In the genomic region with DNA sequence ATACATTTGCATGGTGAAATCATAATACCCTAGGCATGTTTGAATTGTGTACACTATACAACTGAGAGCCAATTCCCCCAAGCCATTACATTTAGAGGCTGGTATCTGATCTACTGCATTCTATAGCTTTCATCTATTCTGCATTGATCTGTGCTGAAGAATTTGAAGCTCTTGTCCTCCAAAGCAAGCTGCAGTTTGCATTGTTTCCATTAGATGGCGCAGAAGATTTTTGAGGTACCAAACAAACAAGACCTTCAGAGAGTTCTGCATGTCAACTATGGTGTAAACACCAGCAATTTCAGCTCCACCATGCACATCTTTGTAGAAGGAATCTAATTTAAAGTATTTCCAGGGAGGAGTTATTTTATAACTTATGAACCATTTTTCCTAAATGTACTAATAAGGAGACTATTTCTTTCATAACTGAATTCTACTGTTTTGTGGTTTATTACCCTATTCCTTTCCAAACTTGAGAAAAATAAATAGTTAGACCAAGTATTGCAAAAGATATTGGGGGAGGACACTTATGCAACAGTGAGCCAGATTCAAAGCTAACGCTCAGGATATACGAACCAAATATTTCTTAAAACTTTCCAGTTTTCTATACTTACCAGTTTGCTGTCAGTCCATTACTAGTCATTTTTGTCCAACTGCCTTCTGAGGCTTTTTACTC, we compare ENCODE assay signal across 8 cellular contexts.
DNase-seq lines count a peak whose midpoint lies in the region; ATAC-seq, FAIRE-seq and TF ChIP-seq lines count a peak whose summit lies in the region.

No MANE protein-coding gene starts in this region.

- no peak overlapping the region for H2AFZ ChIP-seq in DND-41 (ENCODE audit: low read depth, low read length)

- H3K36me3 ChIP-seq in DND-41 (ENCODE audit: insufficient read depth, low read length) (no peaks in the 10 kb centered on the region), NT2/D1 (ENCODE audit: insufficient read depth, insufficient read length, low read length) (no peaks in the 10 kb centered on the region), pancreas (no peaks in the 10 kb centered on the region)

- H3K9ac ChIP-seq in DND-41 (ENCODE audit: low read depth, low read length) (no peak overlapping the region), NT2/D1 (ENCODE audit: insufficient read length, low read depth) (no peak overlapping the region)

- H3K27me3 ChIP-seq in DND-41 (ENCODE audit: insufficient read depth, low read length, poor library complexity), result no peaks in the 10 kb centered on the region
- H3K27me3 ChIP-seq in NT2/D1 (ENCODE audit: insufficient read depth, insufficient read length), result no peaks in the 10 kb centered on the region
- no peaks in the 10 kb centered on the region for H3K27me3 ChIP-seq in pancreas

- no peak overlapping the region for H3K27ac ChIP-seq in DND-41 (ENCODE audit: low read length)
- no peak overlapping the region for H3K27ac ChIP-seq in pancreas

- no peak overlapping the region for H3K4me3 Mint-ChIP-seq in activated T-helper 1 cell treated with anti-CD3 and anti-CD28 coated beads, Interleukin-12 subunit alpha, Interleukin-12 subunit beta, Interleukin-2, Interleukin-4 antibody, amounts not matched to agents 30 ng/mL and 10 ng/mL and 1 ng/mL, durations not matched to agents 14 hours and 24 hours and 36 hours

- no peak overlapping the region for H3K27ac Mint-ChIP-seq in activated T-helper 1 cell treated with anti-CD3 and anti-CD28 coated beads, Interleukin-12 subunit alpha, Interleukin-12 subunit beta, Interleukin-2, Interleukin-4 antibody, amounts not matched to agents 30 ng/mL and 10 ng/mL and 1 ng/mL, durations not matched to agents 14 hours and 24 hours and 36 hours

- H3K4me1 Mint-ChIP-seq in activated T-helper 1 cell treated with anti-CD3 and anti-CD28 coated beads, Interleukin-12 subunit alpha, Interleukin-12 subunit beta, Interleukin-2, Interleukin-4 antibody, amounts not matched to agents 30 ng/mL and 10 ng/mL and 1 ng/mL, durations not matched to agents 14 hours and 24 hours and 36 hours (ENCODE audit: low read depth), result peaks cover 24% of the 10 kb centered on the region

- H3K27me3 Mint-ChIP-seq in activated T-helper 1 cell treated with anti-CD3 and anti-CD28 coated beads, Interleukin-12 subunit alpha, Interleukin-12 subunit beta, Interleukin-2, Interleukin-4 antibody, amounts not matched to agents 30 ng/mL and 10 ng/mL and 1 ng/mL, durations not matched to agents 14 hours and 24 hours and 36 hours (ENCODE audit: insufficient read depth), result peaks cover 5% of the 10 kb centered on the region

- intact Hi-C loops in activated T-helper 1 cell treated with anti-CD3 and anti-CD28 coated beads, Interleukin-12 subunit alpha, Interleukin-12 subunit beta, Interleukin-2, Interleukin-4 antibody, amounts not matched to agents 30 ng/mL and 10 ng/mL and 1 ng/mL, durations not matched to agents 14 hours and 24 hours and 36 hours (cut with micrococcal nuclease), result loop anchor here (1.0 to 5.0 kb wide), 6 partner anchors 38 to 828 kb away; no protein-coding TSS in a partner anchor
- intact Hi-C loops in pancreas (cut with DNase I), result no loop called here

- peak; percentile 67 for FAIRE-seq in frontal cortex (lab: Jason Lieb, UNC)
- FAIRE-seq in pancreas (lab: Jason Lieb, UNC), result peak; percentile 56

- DNase-seq in DND-41 (peak; percentile 67), HK-2 (ENCODE audit: unreplicated experiment) (peak; percentile 39), NT2/D1 (ENCODE audit: low read depth, low spot score) (peak; percentile 90), frontal cortex (ENCODE audit: low spot score in 2 of 2) (peak; percentile 52 to 59), pancreas (peak in 3 of 6 donors; percentile 22 to 66 (median 29)), NCI-H187 treated with DMSO at 0.1 percent for 48 hours (lab: John Stamatoyannopoulos, UW) (no peak)
- peak; percentile 49 for DNase-seq in activated T-helper 1 cell treated with anti-CD3 and anti-CD28 coated beads, Interleukin-12 subunit alpha, Interleukin-12 subunit beta, Interleukin-2, Interleukin-4 antibody, amounts not matched to agents 30 ng/mL and 10 ng/mL and 1 ng/mL, durations not matched to agents 14 hours and 24 hours and 36 hours (ENCODE audit: low spot score)

- H3K9me3 ChIP-seq in DND-41 (ENCODE audit: insufficient read depth, low read length, severe bottlenecking) (no peaks in the 10 kb centered on the region), NT2/D1 (ENCODE audit: insufficient read depth, low read length) (no peaks in the 10 kb centered on the region), pancreas (no peaks in the 10 kb centered on the region)

- H3K9me3 Mint-ChIP-seq in activated T-helper 1 cell treated with anti-CD3 and anti-CD28 coated beads, Interleukin-12 subunit alpha, Interleukin-12 subunit beta, Interleukin-2, Interleukin-4 antibody, amounts not matched to agents 30 ng/mL and 10 ng/mL and 1 ng/mL, durations not matched to agents 14 hours and 24 hours and 36 hours, result no peaks in the 10 kb centered on the region

- H3K79me2 ChIP-seq in DND-41 (ENCODE audit: insufficient read depth, low read length), result no peaks in the 10 kb centered on the region

- peak; percentile 95 for TF ChIP-seq CTCF in DND-41 (IDR thresholded peaks at IDR 0.05; ENCODE audit: borderline replicate concordance, extremely low read depth, low read length, poor library complexity, severe bottlenecking)
- TF ChIP-seq CTCF in pancreas (IDR thresholded peaks at IDR 0.05), result peak; percentile 66 to 85 (median 78)

- H3K4me2 ChIP-seq in DND-41 (ENCODE audit: insufficient read depth, low read length), result no peak overlapping the region

- WGBS in pancreas, 2 donors, result 43 to 49% methylated on average over 3 of the region's 3 CpGs

- H3K4me3 ChIP-seq in DND-41 (ENCODE audit: low read depth in 1 of 2, low read length in 2 of 2), result no peak overlapping the region
- no peak overlapping the region for H3K4me3 ChIP-seq in NT2/D1 (ENCODE audit: insufficient read length, low read depth)
- H3K4me3 ChIP-seq in pancreas, result no peak overlapping the region

- H4K20me1 ChIP-seq in DND-41 (ENCODE audit: insufficient read depth, low read length), result no peaks in the 10 kb centered on the region

- no peaks in the 10 kb centered on the region for H3K4me1 ChIP-seq in DND-41 (ENCODE audit: insufficient read depth, low read length)
- no peaks in the 10 kb centered on the region for H3K4me1 ChIP-seq in NT2/D1 (ENCODE audit: insufficient read depth, insufficient read length)
- H3K4me1 ChIP-seq in pancreas, result no peaks in the 10 kb centered on the region

- peaks cover 2% of the 10 kb centered on the region for H3K36me3 Mint-ChIP-seq in activated T-helper 1 cell treated with anti-CD3 and anti-CD28 coated beads, Interleukin-12 subunit alpha, Interleukin-12 subunit beta, Interleukin-2, Interleukin-4 antibody, amounts not matched to agents 30 ng/mL and 10 ng/mL and 1 ng/mL, durations not matched to agents 14 hours and 24 hours and 36 hours (ENCODE audit: low read depth)

- ATAC-seq in DND-41 (ENCODE audit: insufficient read depth, low read depth) (peak; percentile 89), GM19467 (IDR thresholded peaks at IDR 0.05; ENCODE audit: unreplicated experiment) (peak; percentile 78), pancreas (peak; percentile 56 to 89 (median 86))
